ENCODE assay signal across 9 cellular contexts in genomic region chr10:110398419-110399162, GRCh38.
DNase-seq lines count a peak whose midpoint lies in the region; ATAC-seq lines count a peak whose summit lies in the region.
"Had no signal": no experiment of that assay in that cellular context is flagged by ENCODE, and none has a peak within 500 bp of the region (broad histone marks: within the 10 kb centered on the region; RNA-seq: fewer than 3 reads in every experiment).

No MANE protein-coding gene starts in this region.

- DNase-seq in GOT3 (lab: John Stamatoyannopoulos, UW): peak; percentile 57
- DNase-seq in SW480 (ENCODE audit: low spot score): peak; percentile 95
- peak; percentile 94 for DNase-seq in foreskin melanocyte
- DNase-seq in sciatic nerve (ENCODE audit: low spot score): no peak
- no peak for DNase-seq in central memory CD4-positive, alpha-beta T cell
- DNase-seq in NCI-H526 treated with DMSO at 0.1 percent for 48 hours (lab: John Stamatoyannopoulos, UW): no peak
- no peak for DNase-seq in cortex of kidney (lab: John Stamatoyannopoulos, UW)
- DNase-seq: activated naive CD4-positive, alpha-beta T cell treated with Interleukin-2 at 50 U/mL for 16 hours had no signal

- intact Hi-C loops in sciatic nerve (cut with DNase I): no loop called here

- ATAC-seq in sciatic nerve (peak; percentile 63), HG03135 (IDR thresholded peaks at IDR 0.05; ENCODE audit: unreplicated experiment) (no peak)

Comparison
In these comparisons a context has a peak if more than half of its experiments do, and no peak if none do; other contexts are left out.
1. DNase-seq: peak in GOT3 (single experiment), SW480 (single experiment) and foreskin melanocyte (single experiment); none in sciatic nerve (single experiment), central memory CD4-positive, alpha-beta T cell (single experiment), NCI-H526 treated with DMSO at 0.1 percent for 48 hours (single experiment) and cortex of kidney (single experiment).